Comparison of ENCODE assay signal across 9 cellular contexts in genomic region chr2:237677951-237678481, GRCh38. TPM values are rescaled to one million over a fixed set of nuclear protein-coding genes. Genes with fewer than 3 reads are reported as not detected.
DNase-seq lines count a peak whose midpoint lies in the region; ATAC-seq and TF ChIP-seq lines count a peak whose summit lies in the region.
"Had no signal": no experiment of that assay in that cellular context is flagged by ENCODE, and none has a peak within 500 bp of the region (broad histone marks: within the 10 kb centered on the region; RNA-seq: fewer than 3 reads in every experiment).

No MANE protein-coding gene starts in this region.

- peaks cover 0 to 6% of the 10 kb centered on the region in 2 donors for H3K4me1 ChIP-seq in breast epithelium
- H3K4me1 ChIP-seq in esophagus (ENCODE audit: control insufficient read depth in 2 of 2, insufficient read depth in 2 of 2, low read length in 1 of 2) = peaks cover 0 to 13% of the 10 kb centered on the region in 2 donors
- peaks cover 4% of the 10 kb centered on the region in 2 donors for H3K4me1 ChIP-seq in aorta (ENCODE audit: control insufficient read depth in 1 of 2, insufficient read depth in 2 of 2, low read length in 2 of 2)

- ATAC-seq in aorta (ENCODE audit: low FRiP score) (peak; percentile 75), GM21529 (IDR thresholded peaks at IDR 0.05; ENCODE audit: unreplicated experiment) (no peak), HG03469 (IDR thresholded peaks at IDR 0.05; ENCODE audit: unreplicated experiment) (no peak)

- H3K27ac ChIP-seq in breast epithelium (peak overlapping the region; percentile 70 to 86), esophagus (ENCODE audit: low read depth in 2 of 2, low read length in 1 of 2) (peak overlapping the region; percentile 38 to 58), aorta (ENCODE audit: low read depth in 1 of 2, low read length in 2 of 2) (peak overlapping the region; percentile 72 to 93), substantia nigra (ENCODE audit: low read depth, low read length, poor library complexity, severe bottlenecking) (no peak overlapping the region)

- CTCF ChIA-PET in MCF 10A (lab: Yijun Ruan, JAX) = interaction anchor here (1.1 to 2.5 kb wide), 3 partner anchors 9 to 67 kb away, joined by 3 to 10 read pairs (median 5); no protein-coding TSS in a partner anchor

- H3K4me3 ChIP-seq in breast epithelium (no peak overlapping the region), esophagus (ENCODE audit: low read depth in 1 of 2, low read length in 2 of 2) (no peak overlapping the region), aorta (ENCODE audit: low read length in 2 of 2) (no peak overlapping the region)

- H3K4me3 Mint-ChIP-seq in MCF 10A (ENCODE audit: unreplicated experiment) = no peak overlapping the region

- POLR2A ChIA-PET in MCF 10A (lab: Yijun Ruan, JAX) = interaction anchor here (1.1 to 8.6 kb wide), 2 partner anchors 13 to 19 kb away, joined by 3 to 150 read pairs; no protein-coding TSS in a partner anchor

- no peaks in the 10 kb centered on the region for H3K36me3 Mint-ChIP-seq in MCF 10A (ENCODE audit: insufficient read depth, unreplicated experiment)

- H3K27ac Mint-ChIP-seq in MCF 10A (ENCODE audit: low read depth, unreplicated experiment) = no peak overlapping the region

- no peaks in the 10 kb centered on the region for H3K36me3 ChIP-seq in breast epithelium
- no peaks in the 10 kb centered on the region for H3K36me3 ChIP-seq in esophagus (ENCODE audit: control insufficient read depth in 2 of 2, insufficient read depth in 2 of 2, low read length in 1 of 2)
- no peaks in the 10 kb centered on the region for H3K36me3 ChIP-seq in aorta (ENCODE audit: control insufficient read depth in 1 of 2, insufficient read depth in 2 of 2, low read length in 1 of 2)

- H3K27me3 ChIP-seq in breast epithelium (no peaks in the 10 kb centered on the region), esophagus (ENCODE audit: control insufficient read depth in 1 of 2, insufficient read depth in 2 of 2, low read length in 2 of 2) (no peaks in the 10 kb centered on the region), aorta (ENCODE audit: control insufficient read depth in 1 of 2, insufficient read depth in 2 of 2, low read length in 1 of 2) (no peaks in the 10 kb centered on the region)

- WGBS in esophagus, 2 donors = 51 to 58% methylated on average over 7 of the region's 7 CpGs
- 2% methylated on average over 7 of the region's 7 CpGs for WGBS in aorta, 2 donors

- no peak for TF ChIP-seq POLR2A in breast epithelium (IDR thresholded peaks at IDR 0.05)

- intact Hi-C loops in breast epithelium (cut with DNase I; ENCODE audit: low total_unique reads) = loop anchor here (10.0 kb wide), 1 partner anchor 67 kb away; no protein-coding TSS in a partner anchor
- intact Hi-C loops in MCF 10A (cut with micrococcal nuclease) = no loop called here
- intact Hi-C loops in aorta (cut with DNase I) = no loop called here

- no TSS peak for BruUV-seq in MCF 10A (replicated peaks; lab: Mats Ljungman, UMichigan)

- peaks cover 12% of the 10 kb centered on the region for H3K4me1 Mint-ChIP-seq in MCF 10A (ENCODE audit: insufficient read depth, unreplicated experiment)

- H3K9me3 ChIP-seq in breast epithelium (no peaks in the 10 kb centered on the region), esophagus (ENCODE audit: control insufficient read depth in 2 of 2, insufficient read depth in 1 of 2, low read depth in 1 of 2, low read length in 1 of 2) (no peaks in the 10 kb centered on the region), aorta (ENCODE audit: control insufficient read depth, low read length) (no peaks in the 10 kb centered on the region)

- H3K27me3 Mint-ChIP-seq in MCF 10A (ENCODE audit: insufficient read depth, unreplicated experiment) = no peaks in the 10 kb centered on the region

- no peaks in the 10 kb centered on the region for H3K9me3 Mint-ChIP-seq in MCF 10A (ENCODE audit: unreplicated experiment)

- no peak for TF ChIP-seq CTCF in breast epithelium (IDR thresholded peaks at IDR 0.05)
- TF ChIP-seq CTCF in MCF 10A (IDR thresholded peaks at IDR 0.05; ENCODE audit: unreplicated experiment) = no peak

- DNase-seq in breast epithelium (ENCODE audit: low spot score in 2 of 2) = no peak
- DNase-seq in MCF 10A (ENCODE audit: unreplicated experiment) = no peak
- DNase-seq in myocyte (ENCODE audit: low read depth) = peak; percentile 49
- DNase-seq in aorta = no peak
- no peak for DNase-seq in substantia nigra (lab: John Stamatoyannopoulos, UW)
- DNase-seq: stimulated activated CD4-positive, alpha-beta T cell treated with anti-CD3 and anti-CD28 coated beads, Interleukin-15, amount 100 ng/mL, for 24 hours had no signal

RNA-seq across cellular contexts. Expression of gene LRRFIP1, which starts 50.6 kb away (rescaled TPM):
- total RNA-seq in breast epithelium (100 to 1,000 TPM in 2 of 3 donors, 10 to 100 TPM in 1; 82.6 to 136 (median 130) TPM), MCF 10A (2022) (197 and 201 TPM in 2 replicates), myocyte (158 and 166 TPM in 2 replicates), aorta (100 to 1,000 TPM; 234 to 348 TPM)
- polyA plus RNA-seq in esophagus (10 to 100 TPM; 58.9 to 69.5 TPM), aorta (100 to 1,000 TPM; 100 to 105 TPM)
- polyA plus RNA-seq in myocyte (2012) = 113 TPM
